Comparison of ENCODE assay signal across 15 cellular contexts in genomic region chr9:7095054-7095453, GRCh38.
DNase-seq lines count a peak whose midpoint lies in the region; ATAC-seq, FAIRE-seq and TF ChIP-seq lines count a peak whose summit lies in the region.
"Had no signal": no experiment of that assay in that cellular context is flagged by ENCODE, and none has a peak within 500 bp of the region (broad histone marks: within the 10 kb centered on the region; RNA-seq: fewer than 3 reads in every experiment).

No MANE protein-coding gene starts in this region.

- intact Hi-C loops in OCI-LY7 (cut with micrococcal nuclease; ENCODE audit: unreplicated experiment): loop anchor here (5.0 kb wide), 1 partner anchor 48 kb away; no protein-coding TSS in a partner anchor
- intact Hi-C loops in Right ventricle myocardium inferior (cut with DNase I): no loop called here
- intact Hi-C loops in pancreas (cut with DNase I): no loop called here

- H3K27ac ChIP-seq in OCI-LY7 (ENCODE audit: low read depth, low read length, poor library complexity, severe bottlenecking): no peak overlapping the region
- H3K27ac ChIP-seq in pancreas: no peak overlapping the region
- H3K27ac ChIP-seq: foreskin keratinocyte, left ventricle myocardium inferior, prostate gland, SK-N-MC had no signal

- H4K20me1 ChIP-seq in OCI-LY7 (ENCODE audit: insufficient read depth, low read length): no peaks in the 10 kb centered on the region

- BruUV-seq in OCI-LY7 (replicated peaks; lab: Mats Ljungman, UMichigan): no TSS peak

- TF ChIP-seq CTCF in OCI-LY7 (conservative IDR thresholded peaks at IDR 0.05; ENCODE audit: low read length): no peak
- TF ChIP-seq CTCF in pancreas (IDR thresholded peaks at IDR 0.05): no peak

- no peaks in the 10 kb centered on the region for H3K79me2 ChIP-seq in OCI-LY7 (ENCODE audit: insufficient read depth, low read depth, low read length)

- CTCF ChIA-PET in OCI-LY7 (lab: Charles Lee; ENCODE audit: unreplicated experiment): no interaction called here

- H3K9me3 ChIP-seq in OCI-LY7 (ENCODE audit: low read length) (no peaks in the 10 kb centered on the region), pancreas (no peaks in the 10 kb centered on the region)
- H3K9me3 ChIP-seq: prostate gland had no signal

- FAIRE-seq in GM18507 (lab: Jason Lieb, UNC): peak; percentile 29
- no peak for FAIRE-seq in pancreas (lab: Jason Lieb, UNC)

- H2AFZ ChIP-seq in OCI-LY7 (ENCODE audit: low read length): no peak overlapping the region

- no peaks in the 10 kb centered on the region for H3K4me1 ChIP-seq in OCI-LY7 (ENCODE audit: insufficient read depth, low read length, poor library complexity, severe bottlenecking)
- no peaks in the 10 kb centered on the region for H3K4me1 ChIP-seq in pancreas
- H3K4me1 ChIP-seq: foreskin keratinocyte, prostate gland had no signal

- DNase-seq in GM18507 (ENCODE audit: extremely low spot score, insufficient read length, low read depth) (no peak), OCI-LY7 (ENCODE audit: low spot score) (peak; percentile 4), SK-N-DZ (ENCODE audit: low spot score) (no peak), Right ventricle myocardium inferior (ENCODE audit: missing footprints) (no peak), pancreas (no peak)
- DNase-seq: activated CD8-positive, alpha-beta T cell treated with anti-CD3 and anti-CD28 coated beads, Interleukin-2, amount 10 ng/mL, durations not matched to agents 7 days and 5 days; amygdala; DMS 273 treated with DMSO at 0.1 percent for 48 hours; foreskin keratinocyte; left ventricle myocardium inferior had no signal

- H3K4me3 ChIP-seq in OCI-LY7 (ENCODE audit: low read depth, low read length, poor library complexity, severe bottlenecking) (no peak overlapping the region), pancreas (no peak overlapping the region)
- H3K4me3 ChIP-seq: left ventricle myocardium inferior, prostate gland, SK-N-MC had no signal

- H3K4me2 ChIP-seq in OCI-LY7 (ENCODE audit: low read length): no peak overlapping the region

- H3K27me3 ChIP-seq in pancreas: no peaks in the 10 kb centered on the region
- H3K27me3 ChIP-seq: foreskin keratinocyte had no signal

- no peaks in the 10 kb centered on the region for H3K36me3 ChIP-seq in OCI-LY7 (ENCODE audit: insufficient read depth, low read length)
- no peaks in the 10 kb centered on the region for H3K36me3 ChIP-seq in pancreas
- H3K36me3 ChIP-seq: left ventricle myocardium inferior, prostate gland had no signal

- H3K9me2 ChIP-seq in OCI-LY7 (ENCODE audit: insufficient read depth, low read length): no peaks in the 10 kb centered on the region

- ATAC-seq in GM21515 (IDR thresholded peaks at IDR 0.05; ENCODE audit: unreplicated experiment): peak; percentile 76
- peak; percentile 55 for ATAC-seq in HG03066 (IDR thresholded peaks at IDR 0.05; ENCODE audit: low read depth, unreplicated experiment)
- ATAC-seq in GM19467 (IDR thresholded peaks at IDR 0.05; ENCODE audit: unreplicated experiment): no peak
- no peak for ATAC-seq in Right ventricle myocardium inferior
- ATAC-seq in pancreas: no peak
- ATAC-seq: activated CD8-positive, alpha-beta T cell treated with anti-CD3 and anti-CD28 coated beads, Interleukin-2, amount 10 ng/mL, durations not matched to agents 7 days and 5 days; foreskin keratinocyte had no signal

- POLR2A ChIA-PET in OCI-LY7 (lab: Charles Lee): interaction anchor here (0.6 to 1.1 kb wide), 4 partner anchors 9 to 683 kb away, joined by 3 read pairs; no protein-coding TSS in a partner anchor

- 86% methylated on average over 3 of the region's 3 CpGs for WGBS in pancreas, 2 donors

Comparison
In these comparisons a context has a peak if more than half of its experiments do, and no peak if none do; other contexts are left out.
1. ATAC-seq: peak in GM21515 (single experiment) and HG03066 (single experiment); none in GM19467 (single experiment), Right ventricle myocardium inferior (single experiment) and pancreas (0 of 4).